24 cellular contexts compared by ENCODE assay signal in the genomic region with DNA sequence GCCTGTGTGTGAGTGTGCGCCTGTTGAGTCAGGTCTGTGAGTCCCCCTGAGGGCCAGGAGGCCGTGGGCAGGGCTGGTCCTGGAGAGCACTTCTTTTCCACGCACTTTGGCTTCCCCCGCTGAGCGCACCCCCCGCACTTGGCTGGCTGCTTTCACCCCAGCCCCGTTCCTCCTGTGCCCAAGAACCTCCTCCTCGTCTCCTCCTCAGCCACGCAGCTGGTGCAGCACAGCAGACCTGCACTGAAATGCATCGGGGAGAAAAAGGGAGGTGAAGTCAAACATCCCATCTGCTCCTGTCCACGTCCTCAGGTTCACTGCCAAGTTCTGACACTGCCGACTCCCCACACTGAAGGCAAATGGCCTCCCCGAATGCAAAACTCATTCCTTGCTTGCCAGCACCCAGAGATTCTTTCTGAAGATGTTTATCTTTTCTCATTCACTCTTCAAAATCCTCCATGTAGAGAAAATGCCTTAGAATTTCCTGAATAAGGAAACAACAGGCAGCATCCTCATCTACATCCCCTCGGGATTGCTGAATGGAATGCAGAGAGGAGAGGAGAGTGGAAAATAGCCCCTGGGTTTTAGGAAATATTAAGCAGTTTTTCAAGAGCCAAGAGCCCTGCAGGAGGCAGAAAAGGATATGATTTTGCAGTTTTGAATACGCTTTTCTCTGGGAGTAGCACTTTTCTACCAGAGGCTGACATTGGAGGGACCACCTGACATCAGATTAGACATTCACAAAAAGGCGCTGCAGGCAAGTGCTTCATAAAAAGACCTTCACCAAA.
DNase-seq lines count a peak whose midpoint lies in the region; ATAC-seq and TF ChIP-seq lines count a peak whose summit lies in the region.
"Had no signal": no experiment of that assay in that cellular context is flagged by ENCODE, and none has a peak within 500 bp of the region (broad histone marks: within the 10 kb centered on the region; RNA-seq: fewer than 3 reads in every experiment).

No MANE protein-coding gene starts in this region.

- H3F3A ChIP-seq in SK-N-SH (replicated peaks; ENCODE audit: insufficient read depth), result no peaks in the 10 kb centered on the region

- peaks cover 2% of the 10 kb centered on the region for H3K27me3 Mint-ChIP-seq in neural crest cell (ENCODE audit: low read depth)
- H3K27me3 Mint-ChIP-seq: activated CD8-positive, alpha-beta memory T cell treated with anti-CD3 and anti-CD28 coated beads, Interleukin-2, amount 10 ng/mL, durations not matched to agents 7 days and 5 days had no signal

- POLR2A ChIA-PET in SK-N-SH (lab: Yijun Ruan, JAX), result no interaction called here

- H3K4me1 Mint-ChIP-seq in neural crest cell, result peaks cover 50% of the 10 kb centered on the region
- H3K4me1 Mint-ChIP-seq: activated CD8-positive, alpha-beta memory T cell treated with anti-CD3 and anti-CD28 coated beads, Interleukin-2, amount 10 ng/mL, durations not matched to agents 7 days and 5 days; memory B cell; naive thymus-derived CD4-positive, alpha-beta T cell; stimulated activated naive CD8-positive, alpha-beta T cell treated with anti-CD3 and anti-CD28 coated beads, Interleukin-15, amount 100 ng/mL, for 72 hours had no signal

- ATAC-seq in SK-N-SH treated with all-trans-retinoic acid at 6 μM for 48 hours (no peak), GM21737 (IDR thresholded peaks at IDR 0.05; ENCODE audit: unreplicated experiment) (no peak), HG02588 (IDR thresholded peaks at IDR 0.05; ENCODE audit: unreplicated experiment) (no peak)
- ATAC-seq: activated CD8-positive, alpha-beta memory T cell treated with anti-CD3 and anti-CD28 coated beads, Interleukin-2, amount 10 ng/mL, durations not matched to agents 7 days and 5 days; body of pancreas; stimulated activated naive CD8-positive, alpha-beta T cell treated with anti-CD3 and anti-CD28 coated beads, Interleukin-15, amount 100 ng/mL, for 72 hours; upper lobe of right lung had no signal

- no peak overlapping the region for H3K9ac ChIP-seq in SK-N-SH

- H3K9me3 ChIP-seq in SK-N-SH (no peaks in the 10 kb centered on the region), uterus (no peaks in the 10 kb centered on the region)
- H3K9me3 ChIP-seq: body of pancreas, HAP-1, upper lobe of right lung had no signal

- no peak for TF ChIP-seq POLR2A in uterus (IDR thresholded peaks at IDR 0.05)

- TF ChIP-seq EP300 in SK-N-SH (IDR thresholded peaks at IDR 0.05; ENCODE audit: borderline replicate concordance in 1 of 2, low read depth in 1 of 2, low read length in 1 of 2), result no peak

- DNase-seq in SK-N-SH (no peak), coronary artery (ENCODE audit: low spot score) (peak; percentile 55), neural crest cell (ENCODE audit: low read depth, low spot score) (no peak), uterus (no peak), HT-29 (ENCODE audit: low spot score) (no peak)
- DNase-seq: 8988T; activated CD4-positive, alpha-beta T cell treated with anti-CD3 and anti-CD28 coated beads for 4 hours; activated CD8-positive, alpha-beta memory T cell treated with anti-CD3 and anti-CD28 coated beads, Interleukin-2, amount 10 ng/mL, durations not matched to agents 7 days and 5 days; AML-193; body of pancreas; cortex of kidney; DMS79 treated with DMSO at 0.1 percent for 48 hours; naive thymus-derived CD4-positive, alpha-beta T cell; NCI-H1417 treated with DMSO at 0.1 percent for 48 hours; NCI-H526 treated with DMSO at 0.1 percent for 48 hours; spleen; stimulated activated CD4-positive, alpha-beta T cell treated with anti-CD3 and anti-CD28 coated beads, Interleukin-4, amount 100 ng/mL, for 4 hours; stimulated activated naive CD8-positive, alpha-beta T cell treated with anti-CD3 and anti-CD28 coated beads, Interleukin-15, amount 100 ng/mL, for 72 hours; upper lobe of right lung had no signal

- WGBS in SK-N-SH (ENCODE audit: low lambda C conversion rate), result 29% methylated on average over 14 of the region's 16 CpGs

- no peaks in the 10 kb centered on the region for H3K27me3 ChIP-seq in SK-N-SH (ENCODE audit: insufficient read depth)
- H3K27me3 ChIP-seq in uterus, result no peaks in the 10 kb centered on the region
- H3K27me3 ChIP-seq: body of pancreas had no signal

- H4K20me1 ChIP-seq in SK-N-SH (ENCODE audit: insufficient read depth), result no peaks in the 10 kb centered on the region

- TF ChIP-seq CTCF in SK-N-SH (IDR thresholded peaks at IDR 0.05), result no peak
- no peak for TF ChIP-seq CTCF in coronary artery (IDR thresholded peaks at IDR 0.05)
- no peak for TF ChIP-seq CTCF in neural crest cell (conservative IDR thresholded peaks at IDR 0.05)
- peak in 1 of 4 experiments; percentile 25 for TF ChIP-seq CTCF in uterus (IDR thresholded peaks at IDR 0.05)

- H3K4me3 ChIP-seq in SK-N-SH (ENCODE audit: low read depth in 2 of 2, low read length in 1 of 2) (no peak overlapping the region), coronary artery (no peak overlapping the region), uterus (no peak overlapping the region)
- H3K4me3 ChIP-seq: body of pancreas, HAP-1, spleen, upper lobe of right lung had no signal

- CTCF ChIA-PET in SK-N-SH (lab: Yijun Ruan, JAX), result no interaction called here

- H3K4me1 ChIP-seq in SK-N-SH (ENCODE audit: control insufficient read depth in 1 of 2, insufficient read depth in 2 of 2, low read depth in 1 of 2, low read length in 1 of 2), result peaks cover 0 to 3% of the 10 kb centered on the region in 2 experiments; a peak in 1 of 4 replicates
- H3K4me1 ChIP-seq in uterus, result no peaks in the 10 kb centered on the region
- H3K4me1 ChIP-seq: HAP-1, spleen, upper lobe of right lung had no signal

- peaks cover 17% of the 10 kb centered on the region for H3K36me3 Mint-ChIP-seq in neural crest cell (ENCODE audit: low read depth)
- H3K36me3 Mint-ChIP-seq: activated CD8-positive, alpha-beta memory T cell treated with anti-CD3 and anti-CD28 coated beads, Interleukin-2, amount 10 ng/mL, durations not matched to agents 7 days and 5 days; memory B cell; naive thymus-derived CD4-positive, alpha-beta T cell had no signal

- intact Hi-C loops in uterus (cut with DNase I; ENCODE audit: low total_unique reads), result no loop called here

- peak overlapping the region; percentile 1 for H3K27ac Mint-ChIP-seq in neural crest cell (ENCODE audit: unreplicated experiment)
- H3K27ac Mint-ChIP-seq: activated CD8-positive, alpha-beta memory T cell treated with anti-CD3 and anti-CD28 coated beads, Interleukin-2, amount 10 ng/mL, durations not matched to agents 7 days and 5 days; memory B cell; naive thymus-derived CD4-positive, alpha-beta T cell; stimulated activated naive CD8-positive, alpha-beta T cell treated with anti-CD3 and anti-CD28 coated beads, Interleukin-15, amount 100 ng/mL, for 72 hours had no signal

- no peaks in the 10 kb centered on the region for H3K79me2 ChIP-seq in SK-N-SH (ENCODE audit: insufficient read depth)

- H3K27ac ChIP-seq in SK-N-SH (ENCODE audit: low read depth in 2 of 2, low read length in 1 of 2) (no peak overlapping the region), coronary artery (no peak overlapping the region), uterus (peak overlapping the region; percentile 5 to 41)
- H3K27ac ChIP-seq: body of pancreas, spleen, upper lobe of right lung had no signal

- TF ChIP-seq RAD21 in SK-N-SH (IDR thresholded peaks at IDR 0.05; ENCODE audit: low read length), result 0 out of 2 replicates have a peak, but pooled peaks have one; percentile 7

- H3K9me2 ChIP-seq in SK-N-SH, result no peaks in the 10 kb centered on the region

- H2AFZ ChIP-seq in SK-N-SH (ENCODE audit: low read depth), result no peak overlapping the region

- no peak overlapping the region for H3K4me3 Mint-ChIP-seq in neural crest cell
- H3K4me3 Mint-ChIP-seq: activated CD8-positive, alpha-beta memory T cell treated with anti-CD3 and anti-CD28 coated beads, Interleukin-2, amount 10 ng/mL, durations not matched to agents 7 days and 5 days; memory B cell; naive thymus-derived CD4-positive, alpha-beta T cell; stimulated activated naive CD8-positive, alpha-beta T cell treated with anti-CD3 and anti-CD28 coated beads, Interleukin-15, amount 100 ng/mL, for 72 hours had no signal

- peaks cover 5% of the 10 kb centered on the region for H3K9me3 Mint-ChIP-seq in neural crest cell
- H3K9me3 Mint-ChIP-seq: memory B cell; stimulated activated naive CD8-positive, alpha-beta T cell treated with anti-CD3 and anti-CD28 coated beads, Interleukin-15, amount 100 ng/mL, for 72 hours had no signal

- no peak overlapping the region for H3K4me2 ChIP-seq in SK-N-SH

- H3K36me3 ChIP-seq in SK-N-SH (replicated peaks in 1 of 2; ENCODE audit: control insufficient read depth in 1 of 2, insufficient read depth in 2 of 2, low read length in 1 of 2), result no peaks in the 10 kb centered on the region
- H3K36me3 ChIP-seq in uterus, result no peaks in the 10 kb centered on the region
- H3K36me3 ChIP-seq: HAP-1, spleen, upper lobe of right lung had no signal

TF ChIP-seq in SK-N-SH, 30 proteins besides CTCF, POLR2A, EP300 and RAD21 (continues in another document):
- TF ChIP-seq FOXM1 (IDR thresholded peaks at IDR 0.05; ENCODE audit: low read depth) (no peak), NRF1 (IDR thresholded peaks at IDR 0.05; ENCODE audit: low read depth, low read length) (no peak), GATA2 (CRISPR knock-in tag; IDR thresholded peaks at IDR 0.05) (no peak), FOSL2 (IDR thresholded peaks at IDR 0.05; ENCODE audit: borderline replicate concordance, low read depth) (no peak), CHD2 (IDR thresholded peaks at IDR 0.05; ENCODE audit: low read length, partially characterized antibody) (no peak), MEF2A (IDR thresholded peaks at IDR 0.05; ENCODE audit: borderline replicate concordance, low read depth) (no peak), POLR2AphosphoS5 (IDR thresholded peaks at IDR 0.05; ENCODE audit: low read depth, low read length) (no peak)
- TF ChIP-seq, protein P1, sequence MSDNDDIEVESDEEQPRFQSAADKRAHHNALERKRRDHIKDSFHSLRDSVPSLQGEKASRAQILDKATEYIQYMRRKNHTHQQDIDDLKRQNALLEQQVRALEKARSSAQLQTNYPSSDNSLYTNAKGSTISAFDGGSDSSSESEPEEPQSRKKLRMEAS (IDR thresholded peaks at IDR 0.05; ENCODE audit: low read depth), result no peak

TF ChIP-seq in SK-N-SH treated with all-trans-retinoic acid at 6 μM for 48 hours, 23 proteins besides CTCF, POLR2A, EP300 and RAD21 (continues in another document):
- no peak for TF ChIP-seq ESRRG (CRISPR knock-in tag; IDR thresholded peaks at IDR 0.05)
- TF ChIP-seq, protein P2, sequence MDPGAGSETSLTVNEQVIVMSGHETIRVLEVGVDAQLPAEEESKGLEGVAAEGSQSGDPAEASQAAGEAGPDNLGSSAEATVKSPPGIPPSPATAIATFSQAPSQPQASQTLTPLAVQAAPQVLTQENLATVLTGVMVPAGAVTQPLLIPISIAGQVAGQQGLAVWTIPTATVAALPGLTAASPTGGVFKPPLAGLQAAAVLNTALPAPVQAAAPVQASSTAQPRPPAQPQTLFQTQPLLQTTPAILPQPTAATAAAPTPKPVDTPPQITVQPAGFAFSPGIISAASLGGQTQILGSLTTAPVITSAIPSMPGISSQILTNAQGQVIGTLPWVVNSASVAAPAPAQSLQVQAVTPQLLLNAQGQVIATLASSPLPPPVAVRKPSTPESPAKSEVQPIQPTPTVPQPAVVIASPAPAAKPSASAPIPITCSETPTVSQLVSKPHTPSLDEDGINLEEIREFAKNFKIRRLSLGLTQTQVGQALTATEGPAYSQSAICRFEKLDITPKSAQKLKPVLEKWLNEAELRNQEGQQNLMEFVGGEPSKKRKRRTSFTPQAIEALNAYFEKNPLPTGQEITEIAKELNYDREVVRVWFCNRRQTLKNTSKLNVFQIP (CRISPR knock-in tag; IDR thresholded peaks at IDR 0.05; ENCODE audit: borderline replicate concordance, low read depth), result no peak

Comparison
In these comparisons a context has a peak if more than half of its experiments do, and no peak if none do; other contexts are left out.
1. H3K27ac ChIP-seq: peak in uterus (2 of 2); none in SK-N-SH (0 of 2) and coronary artery (0 of 2).